ENCODE assay signal across 8 cellular contexts in the genomic region with DNA sequence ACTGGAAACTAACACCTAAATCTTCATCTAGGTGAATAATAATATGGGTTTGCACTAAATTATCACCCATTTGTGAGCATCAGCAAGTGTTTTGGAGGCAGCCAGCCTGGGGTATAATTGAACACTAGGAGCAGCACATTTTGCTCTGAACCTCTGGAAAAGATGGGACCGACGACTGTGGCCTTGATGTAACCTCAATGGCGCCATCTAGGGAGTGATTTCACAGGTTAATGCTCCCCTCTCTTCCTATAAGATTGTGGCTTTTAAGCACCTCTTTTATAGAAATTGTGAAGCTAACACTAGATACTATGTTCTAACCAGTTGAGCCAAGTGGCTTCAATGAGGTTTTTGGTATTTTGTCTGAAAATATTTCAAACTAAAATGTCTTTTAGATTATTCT.
DNase-seq lines count a peak whose midpoint lies in the region; ATAC-seq and TF ChIP-seq lines count a peak whose summit lies in the region.

No MANE protein-coding gene starts in this region.

- no peaks in the 10 kb centered on the region for H3K4me1 ChIP-seq in Caco-2

- DNase-seq in Caco-2, result peak; percentile 55 to 63
- DNase-seq in HuH-7.5 (ENCODE audit: low spot score), result peak; percentile 13
- peak; percentile 61 to 90 for DNase-seq in NCI-H526 (lab: John Stamatoyannopoulos, UW)
- peak in 26 of 42 donors; percentile 4 to 74 (median 32) for DNase-seq in head of caudate nucleus
- no peak for DNase-seq in putamen (ENCODE audit: low spot score)

- TF ChIP-seq CTCF in Caco-2 (IDR thresholded peaks at IDR 0.05; ENCODE audit: insufficient read depth in 1 of 2, low read depth in 1 of 2, low read length in 1 of 2, severe bottlenecking in 1 of 2, unreplicated experiment in 1 of 2), result peak; percentile 61 to 68

- POLR2A ChIA-PET in Caco-2 (lab: Charles Lee), result no interaction called here

- no peak overlapping the region for H3K4me3 Mint-ChIP-seq in Caco-2 (ENCODE audit: unreplicated experiment)

- H3K27me3 Mint-ChIP-seq in Caco-2 (ENCODE audit: insufficient read depth, unreplicated experiment), result peaks cover 7% of the 10 kb centered on the region

- no peaks in the 10 kb centered on the region for H3K36me3 ChIP-seq in Caco-2 (ENCODE audit: control insufficient read depth, insufficient read depth, low read length)

- no peak overlapping the region for H3K27ac Mint-ChIP-seq in Caco-2 (ENCODE audit: unreplicated experiment)

- H3K4me3 ChIP-seq in Caco-2 (ENCODE audit: low read depth, low read length), result no peak overlapping the region

- H3K9me3 Mint-ChIP-seq in Caco-2 (ENCODE audit: unreplicated experiment), result no peaks in the 10 kb centered on the region

- ATAC-seq in GM18873 (IDR thresholded peaks at IDR 0.05; ENCODE audit: low FRiP score, unreplicated experiment) (no peak), GM21360 (IDR thresholded peaks at IDR 0.05; ENCODE audit: unreplicated experiment) (no peak), HG03159 (IDR thresholded peaks at IDR 0.05; ENCODE audit: unreplicated experiment) (no peak)

- intact Hi-C loops in Caco-2 (cut with micrococcal nuclease; ENCODE audit: unreplicated experiment) (loop anchor here (1.0 kb wide), 1 partner anchor 225 kb away; no protein-coding TSS in a partner anchor), head of caudate nucleus (cut with DNase I) (no loop called here)

- H3K27me3 ChIP-seq in Caco-2 (replicated peaks; ENCODE audit: control insufficient read depth, insufficient read depth, low read length), result no peaks in the 10 kb centered on the region

- H3K36me3 Mint-ChIP-seq in Caco-2 (ENCODE audit: insufficient read depth, unreplicated experiment), result no peaks in the 10 kb centered on the region

- BruUV-seq in Caco-2 (replicated peaks; lab: Mats Ljungman, UMichigan), result no TSS peak

- CTCF ChIA-PET in Caco-2 (lab: Charles Lee), result no interaction called here

- H3K9me3 ChIP-seq in Caco-2, result no peaks in the 10 kb centered on the region

- no peaks in the 10 kb centered on the region for H3K4me1 Mint-ChIP-seq in Caco-2 (ENCODE audit: low read depth, unreplicated experiment)
